8 cellular contexts compared by ENCODE assay signal in genomic region chr10:110005716-110006115, GRCh38. TPM values are rescaled to one million over a fixed set of nuclear protein-coding genes. Genes with fewer than 3 reads are reported as not detected.
DNase-seq lines count a peak whose midpoint lies in the region; ATAC-seq and TF ChIP-seq lines count a peak whose summit lies in the region.

No MANE protein-coding gene starts in this region.

- no peak for TF ChIP-seq POLR2A in NB4 (IDR thresholded peaks at IDR 0.05; ENCODE audit: extremely low read depth, insufficient read length)

- no peaks in the 10 kb centered on the region for H3K27me3 ChIP-seq in BE2C
- no peaks in the 10 kb centered on the region for H3K27me3 ChIP-seq in duodenal mucosa (ENCODE audit: control insufficient read depth in 1 of 2, insufficient read depth in 2 of 2, low read length in 2 of 2)

- H3K4me3 ChIP-seq in BE2C (ENCODE audit: low read depth, low read length), result peak overlapping the region; percentile 77
- H3K4me3 ChIP-seq in NB4 (ENCODE audit: low read depth, low read length), result no peak overlapping the region
- peak overlapping the region; percentile 81 to 89 for H3K4me3 ChIP-seq in duodenal mucosa (ENCODE audit: low read depth in 1 of 2, low read length in 2 of 2)
- no peak overlapping the region for H3K4me3 ChIP-seq in mucosa of descending colon

- intact Hi-C loops in mucosa of descending colon (cut with DNase I, micrococcal nuclease), result no loop called here

- peaks cover 12% of the 10 kb centered on the region; the same call in 1 of the 2 replicates for H3K4me1 ChIP-seq in BE2C
- H3K4me1 ChIP-seq in duodenal mucosa (ENCODE audit: control insufficient read depth in 1 of 2, insufficient read depth in 2 of 2, low read length in 2 of 2), result peaks cover 29 to 47% of the 10 kb centered on the region in 2 donors
- H3K4me1 ChIP-seq in mucosa of descending colon (ENCODE audit: low read depth), result peaks cover 29% of the 10 kb centered on the region

- peak overlapping the region; percentile 56 to 79 for H3K9ac ChIP-seq in duodenal mucosa (ENCODE audit: low read depth in 1 of 2, low read length in 2 of 2)

- H3K27ac ChIP-seq in duodenal mucosa (ENCODE audit: low read depth, low read length), result no peak overlapping the region

- ATAC-seq in mucosa of descending colon (no peak), HG03469 (IDR thresholded peaks at IDR 0.05; ENCODE audit: unreplicated experiment) (no peak)
- no peak for ATAC-seq in activated CD4-positive, CD25-positive, alpha-beta regulatory T cell treated with anti-CD3 and anti-CD28 coated beads, Interleukin-2, amount 50 U/mL, for 24 hours

- H3K36me3 ChIP-seq in BE2C, result no peaks in the 10 kb centered on the region
- H3K36me3 ChIP-seq in duodenal mucosa (ENCODE audit: control insufficient read depth in 1 of 2, insufficient read depth in 2 of 2, low read length in 2 of 2), result no peaks in the 10 kb centered on the region
- H3K36me3 ChIP-seq in mucosa of descending colon (ENCODE audit: low read depth), result no peaks in the 10 kb centered on the region

- DNase-seq in BE2C (peak; percentile 52), NB4 (ENCODE audit: low read depth) (peak; percentile 19), mucosa of descending colon (peak in 2 of 3 donors; percentile 52 to 58), iPS-NIHi11 (ENCODE audit: low spot score) (no peak)
- DNase-seq in stimulated activated CD4-positive, alpha-beta T cell treated with anti-CD3 and anti-CD28 coated beads, Interleukin-4, amount 100 ng/mL, for 4 hours, result no peak

- no peak for TF ChIP-seq CTCF in BE2C (IDR thresholded peaks at IDR 0.05; ENCODE audit: low read depth, low read length)
- TF ChIP-seq CTCF in NB4 (IDR thresholded peaks at IDR 0.05; ENCODE audit: low read depth, low read length), result no peak
- TF ChIP-seq CTCF in mucosa of descending colon (IDR thresholded peaks at IDR 0.05), result no peak

- H3K9me3 ChIP-seq in BE2C, result no peaks in the 10 kb centered on the region
- no peaks in the 10 kb centered on the region for H3K9me3 ChIP-seq in duodenal mucosa (ENCODE audit: control insufficient read depth in 1 of 2, low read length in 2 of 2)
- no peaks in the 10 kb centered on the region for H3K9me3 ChIP-seq in mucosa of descending colon

RNA-seq across cellular contexts. Expression of gene ADD3, which starts 2.1 kb away (rescaled TPM):
- 26.0 TPM for polyA plus RNA-seq in BE2C (2012; ENCODE audit: insufficient read depth, insufficient read length, low read depth)
- 100 to 1,000 TPM; 109 to 165 (median 141) TPM for total RNA-seq in mucosa of descending colon

Comparison
In these comparisons a context has a peak if more than half of its experiments do, and no peak if none do; other contexts are left out.
1. DNase-seq: peak in BE2C (single experiment), NB4 (single experiment) and mucosa of descending colon (2 of 3); none in iPS-NIHi11 (single experiment) and stimulated activated CD4-positive, alpha-beta T cell treated with anti-CD3 and anti-CD28 coated beads, Interleukin-4, amount 100 ng/mL, for 4 hours (0 of 2).
2. H3K4me3 ChIP-seq: peak in BE2C (single experiment) and duodenal mucosa (2 of 2); none in NB4 (single experiment) and mucosa of descending colon (single experiment).